In genomic region chr7:40824461-40824860, GRCh38 we compare ENCODE assay signal across 17 cellular contexts.
"Had no signal": no experiment of that assay in that cellular context is flagged by ENCODE, and none has a peak within 500 bp of the region (broad histone marks: within the 10 kb centered on the region; RNA-seq: fewer than 3 reads in every experiment).

No MANE protein-coding gene starts in this region.

- H3K4me1 ChIP-seq: pancreas had no signal

- H3K4me2 ChIP-seq: hepatocyte had no signal

- H3K27ac ChIP-seq: cardiac muscle cell, hepatocyte, pancreas had no signal

- H3K4me3 ChIP-seq: cardiac muscle cell, hepatocyte, pancreas had no signal

- H3K9me3 ChIP-seq: pancreas had no signal

- ATAC-seq: left ventricle myocardium superior, pancreas, right cardiac atrium, WTC11 had no signal

- H2AFZ ChIP-seq: hepatocyte had no signal

- H3K36me3 ChIP-seq: cardiac muscle cell, pancreas had no signal

- DNase-seq: activated gamma-delta T cell treated with Interleukin-2 at 50 U/mL for 16 hours; activated T-cell treated with anti-CD3 and anti-CD28 coated beads, Interleukin-2, amount 50 U/mL, for 1 hour; foreskin melanocyte; glutamatergic neuron; immature natural killer cell; kidney glomerular epithelial cell; left ventricle myocardium superior; midbrain; nephron progenitor cell; pancreas; right cardiac atrium; stimulated activated CD4-positive, alpha-beta T cell treated with anti-CD3 and anti-CD28 coated beads, Interleukin-4, amount 100 ng/mL, for 24 hours; stimulated activated naive CD4-positive, alpha-beta T cell treated with Interleukin-2 at 50 U/mL for 16 hours; T-helper 9 cell had no signal

- H3K27me3 ChIP-seq: cardiac muscle cell, hepatocyte, pancreas had no signal
